In genomic region chr20:25218109-25218486, GRCh38 we compare ENCODE assay signal across 25 cellular contexts.
"Had no signal": no experiment of that assay in that cellular context is flagged by ENCODE, and none has a peak within 500 bp of the region (broad histone marks: within the 10 kb centered on the region; RNA-seq: fewer than 3 reads in every experiment).

No MANE protein-coding gene starts in this region.

- H3K27me3 ChIP-seq: esophagus muscularis mucosa, gastrocnemius medialis, sigmoid colon, transverse colon had no signal

- H3K27me3 Mint-ChIP-seq: central memory CD8-positive, alpha-beta T cell; natural killer cell treated with Interleukin-12 subunit alpha and Interleukin-12 subunit beta and Interleukin-15 and Interleukin-18, amount 100 ng/mL, for 72 hours had no signal

- H3K4me1 Mint-ChIP-seq: central memory CD8-positive, alpha-beta T cell had no signal

- H3K4me3 ChIP-seq: esophagus muscularis mucosa, gastrocnemius medialis, lung, psoas muscle, sigmoid colon, skin epidermis, thoracic aorta, transverse colon had no signal

- H3K27ac ChIP-seq: epithelial cell of prostate, gastrocnemius medialis, parathyroid adenoma, psoas muscle, sigmoid colon, skin epidermis, thoracic aorta, transverse colon had no signal

- DNase-seq: cortex of kidney; effector memory CD4-positive, alpha-beta T cell; gastrocnemius medialis; glutamatergic neuron; left cardiac atrium; left ventricle myocardium superior; mesenchymal stem cell; midbrain; occipital lobe; psoas muscle; retina; sigmoid colon; stimulated activated CD4-positive, alpha-beta T cell treated with anti-CD3 and anti-CD28 coated beads, Interleukin-2, amount 100 ng/mL, for 24 hours; stimulated activated CD4-positive, alpha-beta T cell treated with anti-CD3 and anti-CD28 coated beads, Interleukin-4, amount 100 ng/mL, for 4 hours; stimulated activated naive CD4-positive, alpha-beta T cell treated with Interleukin-2 at 50 U/mL for 16 hours; transverse colon had no signal

- FAIRE-seq: kidney had no signal

- H3K4me1 ChIP-seq: sigmoid colon had no signal

- H3K9me3 ChIP-seq: esophagus muscularis mucosa, gastrocnemius medialis, psoas muscle, sigmoid colon, thoracic aorta, transverse colon had no signal

- H3K27ac Mint-ChIP-seq: natural killer cell treated with Interleukin-12 subunit alpha and Interleukin-12 subunit beta and Interleukin-15 and Interleukin-18, amount 100 ng/mL, for 72 hours had no signal

- H3K9me3 Mint-ChIP-seq: central memory CD8-positive, alpha-beta T cell; natural killer cell treated with Interleukin-12 subunit alpha and Interleukin-12 subunit beta and Interleukin-15 and Interleukin-18, amount 100 ng/mL, for 72 hours had no signal

- H3K4me3 Mint-ChIP-seq: central memory CD8-positive, alpha-beta T cell; natural killer cell treated with Interleukin-12 subunit alpha and Interleukin-12 subunit beta and Interleukin-15 and Interleukin-18, amount 100 ng/mL, for 72 hours had no signal

- H3K36me3 Mint-ChIP-seq: natural killer cell treated with Interleukin-12 subunit alpha and Interleukin-12 subunit beta and Interleukin-15 and Interleukin-18, amount 100 ng/mL, for 72 hours had no signal

- ATAC-seq: gastrocnemius medialis; left cardiac atrium; left ventricle myocardium superior; natural killer cell treated with Interleukin-12 subunit alpha and Interleukin-12 subunit beta and Interleukin-15 and Interleukin-18, amount 100 ng/mL, for 72 hours; psoas muscle had no signal
